In genomic region chr2:39851251-39851650, GRCh38 we compare ENCODE assay signal across 1 cellular context.
TF ChIP-seq lines count a peak whose summit lies in the region.

No MANE protein-coding gene starts in this region.

TF ChIP-seq in GM23338, 12 proteins besides CTCF, POLR2A, EP300 and RAD21 (continued from another document):
- TF ChIP-seq ETS1 (IDR thresholded peaks at IDR 0.05) (no peak), JUNB (IDR thresholded peaks at IDR 0.05; ENCODE audit: unreplicated experiment) (no peak), POLR2AphosphoS5 (IDR thresholded peaks at IDR 0.05; ENCODE audit: low read depth) (no peak), CREB1 (CRISPR knock-in tag; IDR thresholded peaks at IDR 0.05; ENCODE audit: low read depth) (no peak), EZH2 (IDR thresholded peaks at IDR 0.05; ENCODE audit: low read depth, unreplicated experiment) (no peak), ZNF114 (CRISPR knock-in tag; IDR thresholded peaks at IDR 0.05) (no peak), REST (IDR thresholded peaks at IDR 0.05; ENCODE audit: unreplicated experiment) (no peak), EZH2phosphoT487 (IDR thresholded peaks at IDR 0.05; ENCODE audit: unreplicated experiment) (no peak)
